Comparison of ENCODE assay signal across 8 cellular contexts in genomic region chr10:100009793-100010676, GRCh38. TPM values are rescaled to one million over a fixed set of nuclear protein-coding genes. Genes with fewer than 3 reads are reported as not detected.
DNase-seq lines count a peak whose midpoint lies in the region; ATAC-seq and TF ChIP-seq lines count a peak whose summit lies in the region.

TSS of gene DNMBP (minus strand) at chr10:100009947. CDS start at chr10:99972124, 37,823 bp downstream.

- no peaks in the 10 kb centered on the region for H3K27me3 ChIP-seq in Peyer's patch

- peak in 1 of 2 donors; percentile 43 for TF ChIP-seq POLR2A in Peyer's patch (IDR thresholded peaks at IDR 0.05)

- peak within 1 kb of the TSS; percentile 69 to 96 (median 80) for H3K27ac ChIP-seq in Peyer's patch

- H3K36me3 Mint-ChIP-seq in naive thymus-derived CD8-positive, alpha-beta T cell = no peaks in the 10 kb centered on the region
- peaks cover 0 to 1% of the 10 kb centered on the region in 2 donors for H3K36me3 Mint-ChIP-seq in stimulated activated naive B cell treated with anti-CD40 and anti-IgM and Interleukin-4, amounts not matched to agents 10 μg/mL and 1 μg/mL and 100 μg/mL, for 72 hours

- POLR2A ChIA-PET in naive thymus-derived CD8-positive, alpha-beta T cell (lab: Charles Lee) = interaction anchor here (0.7 to 1.7 kb wide), 2 partner anchors 164 to 389 kb away, joined by 3 to 16 read pairs; no protein-coding TSS in a partner anchor

- peaks cover 13 to 63% (median 41%) of the 10 kb centered on the region in 4 donors for H3K4me1 Mint-ChIP-seq in naive thymus-derived CD8-positive, alpha-beta T cell
- peaks cover 51 to 75% of the 10 kb centered on the region in 2 donors for H3K4me1 Mint-ChIP-seq in stimulated activated naive B cell treated with anti-CD40 and anti-IgM and Interleukin-4, amounts not matched to agents 10 μg/mL and 1 μg/mL and 100 μg/mL, for 72 hours

- H3K4me3 ChIP-seq in Peyer's patch (peak within 1 kb of the TSS; percentile 73 to 94 (median 87)), fibroblast of mammary gland (ENCODE audit: control insufficient read depth, low read depth, low read length) (peak within 1 kb of the TSS; percentile 90)

- peak; percentile 41 to 77 (median 63) for TF ChIP-seq CTCF in Peyer's patch (IDR thresholded peaks at IDR 0.05)
- TF ChIP-seq CTCF in fibroblast of mammary gland (conservative IDR thresholded peaks at IDR 0.05; ENCODE audit: control insufficient read depth, insufficient read depth, low read depth, low read length) = no peak

- H3K9me3 ChIP-seq in Peyer's patch = no peaks in the 10 kb centered on the region

- H3K36me3 ChIP-seq in Peyer's patch = no peaks in the 10 kb centered on the region

- ATAC-seq in GM19452 (IDR thresholded peaks at IDR 0.05; ENCODE audit: unreplicated experiment) (peak; percentile 68), HG03571 (IDR thresholded peaks at IDR 0.05; ENCODE audit: unreplicated experiment) (peak; percentile 63)
- peak; percentile 95 to 96 for ATAC-seq in naive thymus-derived CD8-positive, alpha-beta T cell
- peak; percentile 81 to 84 for ATAC-seq in stimulated activated naive B cell treated with anti-CD40 and anti-IgM and Interleukin-4, amounts not matched to agents 10 μg/mL and 1 μg/mL and 100 μg/mL, for 72 hours (replicated peaks)

- H3K4me3 Mint-ChIP-seq in naive thymus-derived CD8-positive, alpha-beta T cell = peak within 1 kb of the TSS; percentile 86 to 96 (median 93)
- peak within 1 kb of the TSS; percentile 94 to 96 for H3K4me3 Mint-ChIP-seq in stimulated activated naive B cell treated with anti-CD40 and anti-IgM and Interleukin-4, amounts not matched to agents 10 μg/mL and 1 μg/mL and 100 μg/mL, for 72 hours

- H3K27ac Mint-ChIP-seq in naive thymus-derived CD8-positive, alpha-beta T cell = peak within 1 kb of the TSS; percentile 70 to 96 (median 82)
- H3K27ac Mint-ChIP-seq in stimulated activated naive B cell treated with anti-CD40 and anti-IgM and Interleukin-4, amounts not matched to agents 10 μg/mL and 1 μg/mL and 100 μg/mL, for 72 hours = peak within 1 kb of the TSS; percentile 95

- H3K9me3 Mint-ChIP-seq in naive thymus-derived CD8-positive, alpha-beta T cell = no peaks in the 10 kb centered on the region
- no peaks in the 10 kb centered on the region for H3K9me3 Mint-ChIP-seq in stimulated activated naive B cell treated with anti-CD40 and anti-IgM and Interleukin-4, amounts not matched to agents 10 μg/mL and 1 μg/mL and 100 μg/mL, for 72 hours

- H3K4me1 ChIP-seq in Peyer's patch = peaks cover 0 to 39% (median 5%) of the 10 kb centered on the region in 4 donors

- in situ Hi-C loops in Caki2 (cut with HindIII; ENCODE audit: low pct_unique_long_range_greater_than_20kb, low sequenced_read_pairs) = no loop called here

- DNase-seq in Caki2 (ENCODE audit: low read depth) (peak; percentile 75), Peyer's patch (peak; percentile 78 to 92 (median 91)), fibroblast of mammary gland (ENCODE audit: low read depth) (peak; percentile 75)
- peak; percentile 51 to 73 for DNase-seq in activated T-helper 1 cell treated with anti-CD3 and anti-CD28 coated beads, Interleukin-2, amount 50 U/mL, for 16 hours (ENCODE audit: low read depth in 1 of 2, low spot score in 1 of 2)
- DNase-seq in naive thymus-derived CD8-positive, alpha-beta T cell = peak; percentile 71 to 87 (median 82)
- DNase-seq in stimulated activated naive B cell treated with anti-CD40 and anti-IgM and Interleukin-4, amounts not matched to agents 10 μg/mL and 1 μg/mL and 100 μg/mL, for 72 hours = peak; percentile 78

- no peaks in the 10 kb centered on the region for H3K27me3 Mint-ChIP-seq in naive thymus-derived CD8-positive, alpha-beta T cell
- H3K27me3 Mint-ChIP-seq in stimulated activated naive B cell treated with anti-CD40 and anti-IgM and Interleukin-4, amounts not matched to agents 10 μg/mL and 1 μg/mL and 100 μg/mL, for 72 hours = no peaks in the 10 kb centered on the region

RNA-seq across cellular contexts. Expression of gene DNMBP, which starts in this region (rescaled TPM):
- 6.0 and 6.2 TPM in 2 replicates for total RNA-seq in Caki2 (2014; rRNA removed; shearing (Covaris generic); ENCODE audit: low replicate concordance)
- 10 to 100 TPM; 53.6 to 96.0 (median 69.6) TPM for total RNA-seq in Peyer's patch
- 1 to 10 TPM; 5.8 to 6.5 TPM for total RNA-seq in naive thymus-derived CD8-positive, alpha-beta T cell
- polyA plus RNA-seq in naive thymus-derived CD8-positive, alpha-beta T cell = 1 to 10 TPM in 2 of 3 donors, under 1 TPM in 1; 0.59 to 1.6 (median 1.1) TPM

Comparison
In these comparisons a context has a peak if more than half of its experiments do, and no peak if none do; other contexts are left out.
1. Peak in every context shown above with its lines: DNase-seq, ATAC-seq, H3K4me3 ChIP-seq and H3K27ac ChIP-seq.